In the genomic region with DNA sequence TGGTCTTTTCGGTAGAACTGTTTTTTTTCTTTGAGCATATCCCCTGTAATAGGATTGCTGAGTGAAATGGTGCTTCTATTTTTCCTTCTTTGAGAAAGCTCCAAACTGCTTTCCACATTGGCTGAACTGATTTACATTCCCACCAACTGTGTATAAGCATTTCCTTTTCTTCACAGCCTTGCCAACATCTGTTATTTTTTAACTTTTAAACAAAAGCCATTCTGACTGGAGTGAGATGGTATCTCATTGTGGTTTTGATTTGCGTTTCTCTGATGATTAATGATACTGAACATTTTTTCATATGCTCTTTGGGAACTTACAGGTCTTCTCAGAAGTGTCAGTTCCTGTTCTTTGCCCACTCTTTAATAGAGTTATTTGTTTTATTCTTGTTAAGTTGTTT, we compare ENCODE assay signal across 16 cellular contexts.
DNase-seq lines count a peak whose midpoint lies in the region; ATAC-seq and TF ChIP-seq lines count a peak whose summit lies in the region.
"Had no signal": no experiment of that assay in that cellular context is flagged by ENCODE, and none has a peak within 500 bp of the region (broad histone marks: within the 10 kb centered on the region; RNA-seq: fewer than 3 reads in every experiment).

No MANE protein-coding gene starts in this region.

- DNase-seq in EL (peak; percentile 26), NCI-H69 (lab: John Stamatoyannopoulos, UW) (peak; percentile 20), epithelial cell of proximal tubule (ENCODE audit: low read depth) (peak; percentile 48), mesothelial cell of epicardium (ENCODE audit: low spot score in 2 of 2, unreplicated experiment in 2 of 2) (no peak), BE2C (no peak)
- DNase-seq in stimulated activated naive CD4-positive, alpha-beta T cell treated with Interleukin-2 at 50 U/mL for 16 hours (lab: John Stamatoyannopoulos, UW) = no peak
- DNase-seq in stimulated activated CD4-positive, alpha-beta T cell treated with anti-CD3 and anti-CD28 coated beads, Interleukin-12 subunit alpha, Interleukin-12 subunit beta, amount 100 ng/mL, for 4 hours = no peak
- DNase-seq: activated naive CD4-positive, alpha-beta T cell; caudate nucleus; MV-4-11; PC-9; right cardiac atrium; stimulated activated CD8-positive, alpha-beta memory T cell treated with anti-CD3 and anti-CD28 coated beads, Interleukin-4, amount 100 ng/mL, for 48 hours; transverse colon had no signal

- no peak overlapping the region for H3K4me3 ChIP-seq in epithelial cell of proximal tubule (ENCODE audit: low read depth, low read length)
- H3K4me3 ChIP-seq in BE2C (ENCODE audit: low read depth, low read length) = no peak overlapping the region
- H3K4me3 ChIP-seq: PC-9, transverse colon had no signal

- H3K27me3 ChIP-seq in BE2C = no peaks in the 10 kb centered on the region
- H3K27me3 ChIP-seq: transverse colon had no signal

- ATAC-seq in GM18868 (IDR thresholded peaks at IDR 0.05; ENCODE audit: unreplicated experiment) = no peak
- ATAC-seq: natural killer cell treated with Interleukin-12 subunit alpha and Interleukin-12 subunit beta and Interleukin-15 and Interleukin-18, amount 100 ng/mL, for 72 hours; right cardiac atrium had no signal

- no peaks in the 10 kb centered on the region for H3K36me3 Mint-ChIP-seq in mesothelial cell of epicardium

- no peaks in the 10 kb centered on the region for H3K4me1 ChIP-seq in BE2C
- H3K4me1 ChIP-seq: transverse colon had no signal

- H3K4me1 Mint-ChIP-seq in mesothelial cell of epicardium = no peaks in the 10 kb centered on the region

- no peaks in the 10 kb centered on the region for H3K9me3 ChIP-seq in BE2C
- H3K9me3 ChIP-seq: transverse colon had no signal

- H3K27ac Mint-ChIP-seq in mesothelial cell of epicardium = peak overlapping the region; percentile 5
- H3K27ac Mint-ChIP-seq: natural killer cell treated with Interleukin-12 subunit alpha and Interleukin-12 subunit beta and Interleukin-15 and Interleukin-18, amount 100 ng/mL, for 72 hours had no signal

- H3K9me3 Mint-ChIP-seq in mesothelial cell of epicardium = peaks cover 3% of the 10 kb centered on the region

- H3K27me3 Mint-ChIP-seq in mesothelial cell of epicardium (ENCODE audit: low read depth) = peaks cover 6% of the 10 kb centered on the region
- H3K27me3 Mint-ChIP-seq: natural killer cell treated with Interleukin-12 subunit alpha and Interleukin-12 subunit beta and Interleukin-15 and Interleukin-18, amount 100 ng/mL, for 72 hours had no signal

- TF ChIP-seq CTCF in epithelial cell of proximal tubule (conservative IDR thresholded peaks at IDR 0.05; ENCODE audit: low read depth, low read length) = no peak
- TF ChIP-seq CTCF in mesothelial cell of epicardium (IDR thresholded peaks at IDR 0.05; ENCODE audit: unreplicated experiment) = no peak
- no peak for TF ChIP-seq CTCF in BE2C (IDR thresholded peaks at IDR 0.05; ENCODE audit: low read depth, low read length)

- no peak overlapping the region for H3K4me3 Mint-ChIP-seq in mesothelial cell of epicardium
- H3K4me3 Mint-ChIP-seq: natural killer cell treated with Interleukin-12 subunit alpha and Interleukin-12 subunit beta and Interleukin-15 and Interleukin-18, amount 100 ng/mL, for 72 hours had no signal

- no peaks in the 10 kb centered on the region for H3K36me3 ChIP-seq in BE2C
- H3K36me3 ChIP-seq: transverse colon had no signal

Comparison
In these comparisons a context has a peak if more than half of its experiments do, and no peak if none do; other contexts are left out.
1. DNase-seq: peak in EL (single experiment), NCI-H69 (single experiment) and epithelial cell of proximal tubule (single experiment); none in mesothelial cell of epicardium (0 of 2), BE2C (single experiment), stimulated activated naive CD4-positive, alpha-beta T cell treated with Interleukin-2 at 50 U/mL for 16 hours (single experiment) and stimulated activated CD4-positive, alpha-beta T cell treated with anti-CD3 and anti-CD28 coated beads, Interleukin-12 subunit alpha, Interleukin-12 subunit beta, amount 100 ng/mL, for 4 hours (single experiment).